In genomic region chr7:82677064-82677463, GRCh38 we compare ENCODE assay signal across 15 cellular contexts.
DNase-seq lines count a peak whose midpoint lies in the region; ATAC-seq lines count a peak whose summit lies in the region.
"Had no signal": no experiment of that assay in that cellular context is flagged by ENCODE, and none has a peak within 500 bp of the region (broad histone marks: within the 10 kb centered on the region; RNA-seq: fewer than 3 reads in every experiment).

No MANE protein-coding gene starts in this region.

- POLR2A ChIA-PET in activated CD8-positive, alpha-beta T cell treated with anti-CD3 and anti-CD28 coated beads, Interleukin-2, amount 10 ng/mL, durations not matched to agents 7 days and 5 days (lab: Charles Lee), result no interaction called here

- no peaks in the 10 kb centered on the region for H3K9me3 ChIP-seq in trophoblast cell (ENCODE audit: insufficient read depth, low read depth, low read length)
- H3K9me3 ChIP-seq: neutrophil, sigmoid colon had no signal

- peak; percentile 37 for ATAC-seq in activated CD8-positive, alpha-beta T cell treated with anti-CD3 and anti-CD28 coated beads, Interleukin-2, amount 10 ng/mL, durations not matched to agents 7 days and 5 days
- ATAC-seq: Right ventricle myocardium inferior had no signal

- no peak overlapping the region for H2AFZ ChIP-seq in trophoblast cell (ENCODE audit: insufficient read depth, low read length, poor library complexity)

- no peaks in the 10 kb centered on the region for H3K27me3 ChIP-seq in trophoblast cell (ENCODE audit: insufficient read depth, low read length)
- H3K27me3 ChIP-seq: neutrophil, sigmoid colon had no signal

- no peak overlapping the region for H3K4me2 ChIP-seq in trophoblast cell (ENCODE audit: low read length)

- no CpG with 5 or more reads among the region's 3 CpGs for WGBS in trophoblast cell (ENCODE audit: extremely low coverage, insufficient coverage, insufficient read length)

- H3K9me3 Mint-ChIP-seq in activated naive CD4-positive, alpha-beta T cell treated with anti-CD3 and anti-CD28 coated beads for 36 hours, result peaks cover 2% of the 10 kb centered on the region
- peaks cover 8% of the 10 kb centered on the region for H3K9me3 Mint-ChIP-seq in activated CD8-positive, alpha-beta T cell treated with anti-CD3 and anti-CD28 coated beads, Interleukin-2, amount 10 ng/mL, durations not matched to agents 7 days and 5 days (ENCODE audit: insufficient read depth)
- H3K9me3 Mint-ChIP-seq: CD14-positive monocyte had no signal

- H3K23ac ChIP-seq in trophoblast cell (ENCODE audit: low read length), result no peak overlapping the region

- peaks cover 16% of the 10 kb centered on the region for H3K4me1 Mint-ChIP-seq in activated naive CD4-positive, alpha-beta T cell treated with anti-CD3 and anti-CD28 coated beads for 36 hours (ENCODE audit: low read depth)
- H3K4me1 Mint-ChIP-seq in activated CD8-positive, alpha-beta T cell treated with anti-CD3 and anti-CD28 coated beads, Interleukin-2, amount 10 ng/mL, durations not matched to agents 7 days and 5 days (ENCODE audit: low read depth), result peaks cover 34% of the 10 kb centered on the region
- H3K4me1 Mint-ChIP-seq: CD14-positive monocyte had no signal

- no peak overlapping the region for H4K91ac ChIP-seq in trophoblast cell (ENCODE audit: low read depth, low read length)

- no peaks in the 10 kb centered on the region for H3K79me2 ChIP-seq in trophoblast cell (ENCODE audit: control insufficient read depth, insufficient read depth, low read length, poor library complexity)

- no peak overlapping the region for H2BK120ac ChIP-seq in trophoblast cell (ENCODE audit: insufficient read depth, low read length, poor library complexity)

- H3K27ac Mint-ChIP-seq in activated naive CD4-positive, alpha-beta T cell treated with anti-CD3 and anti-CD28 coated beads for 36 hours, result no peak overlapping the region
- peak overlapping the region; percentile 85 for H3K27ac Mint-ChIP-seq in activated CD8-positive, alpha-beta T cell treated with anti-CD3 and anti-CD28 coated beads, Interleukin-2, amount 10 ng/mL, durations not matched to agents 7 days and 5 days
- H3K27ac Mint-ChIP-seq: CD14-positive monocyte had no signal

- no peak overlapping the region for H3K4me3 ChIP-seq in trophoblast cell (ENCODE audit: low read depth, low read length)
- H3K4me3 ChIP-seq: dorsolateral prefrontal cortex, lung, sigmoid colon had no signal

- no peaks in the 10 kb centered on the region for H3K4me1 ChIP-seq in trophoblast cell (ENCODE audit: control insufficient read depth in 1 of 2, insufficient read depth in 2 of 2, low read length in 2 of 2)

- no peaks in the 10 kb centered on the region for H3K36me3 Mint-ChIP-seq in activated naive CD4-positive, alpha-beta T cell treated with anti-CD3 and anti-CD28 coated beads for 36 hours (ENCODE audit: low read depth)
- peaks cover 18% of the 10 kb centered on the region for H3K36me3 Mint-ChIP-seq in activated CD8-positive, alpha-beta T cell treated with anti-CD3 and anti-CD28 coated beads, Interleukin-2, amount 10 ng/mL, durations not matched to agents 7 days and 5 days (ENCODE audit: low read depth)
- H3K36me3 Mint-ChIP-seq: CD14-positive monocyte had no signal

- CTCF ChIA-PET in activated naive CD4-positive, alpha-beta T cell treated with anti-CD3 and anti-CD28 coated beads for 36 hours (lab: Charles Lee), result no interaction called here
- CTCF ChIA-PET in activated CD8-positive, alpha-beta T cell treated with anti-CD3 and anti-CD28 coated beads, Interleukin-2, amount 10 ng/mL, durations not matched to agents 7 days and 5 days (lab: Charles Lee), result interaction anchor here (1.7 to 1.8 kb wide), 2 partner anchors 8 to 10 kb away, joined by 4 to 6 read pairs; no protein-coding TSS in a partner anchor

- H3K14ac ChIP-seq in trophoblast cell (ENCODE audit: low read length), result no peak overlapping the region

- H3K27ac ChIP-seq in trophoblast cell (ENCODE audit: low read depth, low read length), result no peak overlapping the region
- H3K27ac ChIP-seq: dorsolateral prefrontal cortex, neutrophil, sigmoid colon had no signal

- no peaks in the 10 kb centered on the region for H3K79me1 ChIP-seq in trophoblast cell (ENCODE audit: low read length)

- H3K27me3 Mint-ChIP-seq in activated naive CD4-positive, alpha-beta T cell treated with anti-CD3 and anti-CD28 coated beads for 36 hours (ENCODE audit: low read depth), result no peaks in the 10 kb centered on the region
- no peaks in the 10 kb centered on the region for H3K27me3 Mint-ChIP-seq in activated CD8-positive, alpha-beta T cell treated with anti-CD3 and anti-CD28 coated beads, Interleukin-2, amount 10 ng/mL, durations not matched to agents 7 days and 5 days (ENCODE audit: low read depth)

- no peak overlapping the region for H2BK12ac ChIP-seq in trophoblast cell (ENCODE audit: low read length)

- intact Hi-C loops in activated naive CD4-positive, alpha-beta T cell treated with anti-CD3 and anti-CD28 coated beads for 36 hours (cut with micrococcal nuclease), result no loop called here

- no peak overlapping the region for H3K4ac ChIP-seq in trophoblast cell (ENCODE audit: low read depth, low read length)

- no peak overlapping the region for H3K4me3 Mint-ChIP-seq in activated naive CD4-positive, alpha-beta T cell treated with anti-CD3 and anti-CD28 coated beads for 36 hours
- no peak overlapping the region for H3K4me3 Mint-ChIP-seq in activated CD8-positive, alpha-beta T cell treated with anti-CD3 and anti-CD28 coated beads, Interleukin-2, amount 10 ng/mL, durations not matched to agents 7 days and 5 days
- H3K4me3 Mint-ChIP-seq: CD14-positive monocyte had no signal

- H2AK5ac ChIP-seq in trophoblast cell (ENCODE audit: low read length), result no peak overlapping the region

- H2BK5ac ChIP-seq in trophoblast cell (ENCODE audit: low read depth, low read length, poor library complexity), result no peak overlapping the region

- H3K36me3 ChIP-seq in trophoblast cell (ENCODE audit: control insufficient read depth in 1 of 2, insufficient read depth in 2 of 2, low read length in 2 of 2), result no peaks in the 10 kb centered on the region
- H3K36me3 ChIP-seq: neutrophil, sigmoid colon had no signal

- no peak overlapping the region for H4K12ac ChIP-seq in trophoblast cell (ENCODE audit: low read depth, low read length)

- peak; percentile 7 for DNase-seq in activated naive CD4-positive, alpha-beta T cell treated with anti-CD3 and anti-CD28 coated beads for 36 hours
- DNase-seq in activated naive CD4-positive, alpha-beta T cell treated with anti-CD3 and anti-CD28 coated beads, Interleukin-2, amount 50 U/mL, for 16 hours, result no peak
- DNase-seq in NCI-H146 (lab: John Stamatoyannopoulos, UW) (peak; percentile 50), trophoblast cell (no peak), NOMO-1 treated with dmso at 0.1 percent for 144 hours (lab: John Stamatoyannopoulos, UW; ENCODE audit: unreplicated experiment) (no peak), GM19238 (ENCODE audit: insufficient read length, low spot score) (no peak)
- DNase-seq in activated CD8-positive, alpha-beta T cell treated with anti-CD3 and anti-CD28 coated beads, Interleukin-2, amount 10 ng/mL, durations not matched to agents 7 days and 5 days, result no peak
- no peak for DNase-seq in stimulated activated CD4-positive, alpha-beta T cell treated with anti-CD3 and anti-CD28 coated beads, Interleukin-4, amount 100 ng/mL, for 1 hour
- DNase-seq: NCI-H526 treated with DMSO at 0.1 percent for 48 hours, sigmoid colon had no signal

- H3K9ac ChIP-seq in trophoblast cell (ENCODE audit: low read length), result peak overlapping the region; percentile 8

- no peak overlapping the region for H3K18ac ChIP-seq in trophoblast cell (ENCODE audit: low read length)

- no peak overlapping the region for H4K8ac ChIP-seq in trophoblast cell (ENCODE audit: low read depth, low read length)

Comparison
In these comparisons a context has a peak if more than half of its experiments do, and no peak if none do; other contexts are left out.
1. DNase-seq: peak in activated naive CD4-positive, alpha-beta T cell treated with anti-CD3 and anti-CD28 coated beads for 36 hours (single experiment) and NCI-H146 (single experiment); none in activated naive CD4-positive, alpha-beta T cell treated with anti-CD3 and anti-CD28 coated beads, Interleukin-2, amount 50 U/mL, for 16 hours (single experiment), activated CD8-positive, alpha-beta T cell treated with anti-CD3 and anti-CD28 coated beads, Interleukin-2, amount 10 ng/mL, durations not matched to agents 7 days and 5 days (single experiment), trophoblast cell (0 of 2), NOMO-1 treated with dmso at 0.1 percent for 144 hours (single experiment), stimulated activated CD4-positive, alpha-beta T cell treated with anti-CD3 and anti-CD28 coated beads, Interleukin-4, amount 100 ng/mL, for 1 hour (single experiment) and GM19238 (single experiment).